30 cellular contexts compared by ENCODE assay signal in the genomic region with DNA sequence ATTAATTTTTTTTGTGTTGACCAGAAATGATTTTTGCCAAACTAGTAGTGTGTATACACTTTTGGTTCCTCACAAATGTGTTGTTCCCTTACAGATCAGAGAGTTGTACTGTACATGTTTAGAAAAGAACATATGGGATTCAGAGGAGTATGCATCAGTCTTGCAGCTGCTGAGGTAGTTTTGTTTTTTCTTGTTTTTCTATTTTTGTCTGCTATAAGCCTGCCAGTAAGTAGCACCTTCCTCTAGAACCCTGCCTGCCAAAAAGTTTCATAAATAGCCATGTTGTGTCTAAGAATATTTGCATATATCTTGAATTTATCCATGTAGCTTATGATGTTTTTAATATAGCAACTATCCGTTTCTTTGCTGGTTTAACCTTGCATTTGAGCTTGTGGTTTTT.
"Had no signal": no experiment of that assay in that cellular context is flagged by ENCODE, and none has a peak within 500 bp of the region (broad histone marks: within the 10 kb centered on the region; RNA-seq: fewer than 3 reads in every experiment).

No MANE protein-coding gene starts in this region.

- H3K27ac Mint-ChIP-seq: activated CD4-positive, alpha-beta memory T cell treated with anti-CD3 and anti-CD28 coated beads for 36 hours; activated CD4-positive, alpha-beta T cell treated with anti-CD3 and anti-CD28 coated beads, Interleukin-2, amount 10 ng/mL, durations not matched to agents 24 days and 14 days; activated naive CD4-positive, alpha-beta T cell treated with anti-CD3 and anti-CD28 coated beads for 36 hours; activated naive CD8-positive, alpha-beta T cell treated with anti-CD3 and anti-CD28 coated beads for 36 hours; activated T-helper 1 cell treated with anti-CD3 and anti-CD28 coated beads, Interleukin-12 subunit alpha, Interleukin-12 subunit beta, Interleukin-2, Interleukin-4 antibody, amounts not matched to agents 30 ng/mL and 10 ng/mL and 1 ng/mL, durations not matched to agents 14 hours and 24 hours and 36 hours; natural killer cell treated with Interleukin-12 subunit alpha and Interleukin-12 subunit beta and Interleukin-15 and Interleukin-18, amount 100 ng/mL, for 72 hours had no signal

- ATAC-seq: left lung; mucosa of descending colon; natural killer cell treated with Interleukin-12 subunit alpha and Interleukin-12 subunit beta and Interleukin-15 and Interleukin-18, amount 100 ng/mL, for 72 hours; right cardiac atrium had no signal

- H3K27me3 ChIP-seq: adrenal gland, cardiac muscle cell, dorsolateral prefrontal cortex, left lung, testis, transverse colon had no signal

- H3K27me3 Mint-ChIP-seq: activated CD4-positive, alpha-beta memory T cell treated with anti-CD3 and anti-CD28 coated beads for 36 hours; activated CD4-positive, alpha-beta T cell treated with anti-CD3 and anti-CD28 coated beads, Interleukin-2, amount 10 ng/mL, durations not matched to agents 24 days and 14 days; activated naive CD8-positive, alpha-beta T cell treated with anti-CD3 and anti-CD28 coated beads for 36 hours; brain; natural killer cell treated with Interleukin-12 subunit alpha and Interleukin-12 subunit beta and Interleukin-15 and Interleukin-18, amount 100 ng/mL, for 72 hours had no signal

- H3K9me3 Mint-ChIP-seq: activated CD4-positive, alpha-beta memory T cell treated with anti-CD3 and anti-CD28 coated beads for 36 hours; activated naive CD4-positive, alpha-beta T cell treated with anti-CD3 and anti-CD28 coated beads for 36 hours; activated naive CD8-positive, alpha-beta T cell treated with anti-CD3 and anti-CD28 coated beads for 36 hours; activated T-helper 1 cell treated with anti-CD3 and anti-CD28 coated beads, Interleukin-12 subunit alpha, Interleukin-12 subunit beta, Interleukin-2, Interleukin-4 antibody, amounts not matched to agents 30 ng/mL and 10 ng/mL and 1 ng/mL, durations not matched to agents 14 hours and 24 hours and 36 hours; brain; natural killer cell treated with Interleukin-12 subunit alpha and Interleukin-12 subunit beta and Interleukin-15 and Interleukin-18, amount 100 ng/mL, for 72 hours had no signal

- DNase-seq: activated CD4-positive, alpha-beta memory T cell treated with anti-CD3 and anti-CD28 coated beads for 36 hours; activated CD4-positive, alpha-beta T cell treated with anti-CD3 and anti-CD28 coated beads, Interleukin-2, amount 10 ng/mL, durations not matched to agents 24 days and 14 days; activated CD4-positive, CD25-positive, alpha-beta regulatory T cell treated with anti-CD3 and anti-CD28 coated beads, Interleukin-2, amount 50 U/mL, for 72 hours; activated CD8-positive, alpha-beta memory T cell treated with anti-CD3 and anti-CD28 coated beads, Interleukin-2, amount 50 U/mL, for 4 hours; activated effector memory CD4-positive, alpha-beta T cell treated with anti-CD3 and anti-CD28 coated beads, Interleukin-2, amount 50 U/mL, for 16 hours; activated naive CD4-positive, alpha-beta T cell treated with anti-CD3 and anti-CD28 coated beads for 36 hours; activated naive CD8-positive, alpha-beta T cell treated with anti-CD3 and anti-CD28 coated beads for 36 hours; activated T-cell treated with anti-CD3 and anti-CD28 coated beads, Interleukin-2, amount 50 U/mL, for 1 hour; adrenal gland; aorta; dorsolateral prefrontal cortex; effector memory CD4-positive, alpha-beta T cell; left lung; mesendoderm; mucosa of descending colon; posterior cingulate gyrus; right cardiac atrium; stimulated activated CD4-positive, alpha-beta T cell treated with anti-CD3 and anti-CD28 coated beads, Interleukin-15, amount 100 ng/mL, for 24 hours; stimulated activated CD4-positive, alpha-beta T cell treated with anti-CD3 and anti-CD28 coated beads, Interleukin-2, amount 100 ng/mL, for 24 hours; stimulated activated naive CD4-positive, alpha-beta T cell; T-helper 9 cell; testis; transverse colon; WERI-Rb-1 had no signal

- H3K4me3 ChIP-seq: adrenal gland, cardiac muscle cell, coronary artery, dorsolateral prefrontal cortex, left lung, lung, mucosa of descending colon, testis, transverse colon had no signal

- H3K4me3 Mint-ChIP-seq: activated CD4-positive, alpha-beta memory T cell treated with anti-CD3 and anti-CD28 coated beads for 36 hours; activated CD4-positive, alpha-beta T cell treated with anti-CD3 and anti-CD28 coated beads, Interleukin-2, amount 10 ng/mL, durations not matched to agents 24 days and 14 days; activated naive CD4-positive, alpha-beta T cell treated with anti-CD3 and anti-CD28 coated beads for 36 hours; activated naive CD8-positive, alpha-beta T cell treated with anti-CD3 and anti-CD28 coated beads for 36 hours; activated T-helper 1 cell treated with anti-CD3 and anti-CD28 coated beads, Interleukin-12 subunit alpha, Interleukin-12 subunit beta, Interleukin-2, Interleukin-4 antibody, amounts not matched to agents 30 ng/mL and 10 ng/mL and 1 ng/mL, durations not matched to agents 14 hours and 24 hours and 36 hours; natural killer cell treated with Interleukin-12 subunit alpha and Interleukin-12 subunit beta and Interleukin-15 and Interleukin-18, amount 100 ng/mL, for 72 hours had no signal

- H3K9me3 ChIP-seq: adrenal gland, left lung, mucosa of descending colon, testis, transverse colon had no signal
